Comparison of ENCODE assay signal across 1 cellular context in the genomic region with DNA sequence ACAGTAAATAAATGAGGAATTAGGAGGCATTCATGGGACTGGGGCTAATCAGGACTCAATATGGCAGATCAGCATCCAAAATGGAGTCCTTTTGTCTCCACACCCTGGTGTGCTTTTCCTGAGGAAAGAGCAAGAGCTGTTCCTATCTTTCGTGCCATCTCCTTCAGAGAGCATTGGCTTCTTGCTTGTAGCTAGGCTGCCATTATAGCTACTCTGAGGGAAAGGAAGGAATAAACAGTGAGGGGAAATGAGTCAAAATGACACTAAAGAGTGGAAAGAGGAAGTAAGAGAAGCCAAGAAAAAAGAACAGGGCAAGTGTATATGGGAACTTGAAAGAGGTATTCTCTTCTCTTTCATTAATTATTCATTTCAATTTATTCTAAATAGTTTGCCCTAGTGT.
A peak's percentile ranks its signal among the peaks of the same experiment; 100 is the strongest.
TF ChIP-seq lines count a peak whose summit lies in the region.

No MANE protein-coding gene starts in this region.

TF ChIP-seq in K562, 482 proteins besides CTCF, POLR2A, EP300 and RAD21 (continues in another document):
- TF ChIP-seq MEIS2 (IDR thresholded peaks at IDR 0.05; ENCODE audit: partially characterized antibody) (no peak), ZNF76 (CRISPR knock-in tag; IDR thresholded peaks at IDR 0.05; ENCODE audit: borderline replicate concordance) (no peak), ZNF184 (CRISPR knock-in tag; IDR thresholded peaks at IDR 0.05) (no peak), MAFK (IDR thresholded peaks at IDR 0.05; ENCODE audit: low read length) (no peak), CXXC5 (CRISPR knock-in tag; IDR thresholded peaks at IDR 0.05) (no peak), ZNF589 (CRISPR knock-in tag; IDR thresholded peaks at IDR 0.05; ENCODE audit: low read depth) (no peak), ZNF274 (IDR thresholded peaks at IDR 0.05; ENCODE audit: borderline replicate concordance, low read depth, low read length) (no peak), FIP1L1 (IDR thresholded peaks at IDR 0.05; ENCODE audit: low read depth, low read length, poor library complexity, severe bottlenecking) (no peak), TFAM (CRISPR knock-in tag; conservative IDR thresholded peaks at IDR 0.05) (no peak), SMARCC2 (IDR thresholded peaks at IDR 0.05; ENCODE audit: low read depth) (peak; percentile 18; the same call in 1 of the 2 replicates), HEY1 (CRISPR knock-in tag; IDR thresholded peaks at IDR 0.05; ENCODE audit: borderline replicate concordance) (no peak), RBM22 (IDR thresholded peaks at IDR 0.05; ENCODE audit: low read depth, low read length, poor library complexity, severe bottlenecking) (no peak), RBM15 (IDR thresholded peaks at IDR 0.05; ENCODE audit: insufficient read depth, low read length) (no peak), NRF1 (conservative IDR thresholded peaks at IDR 0.05 in 1 of 2, IDR thresholded peaks at IDR 0.05 in 1 of 2) (no peak), ZNF79 (CRISPR knock-in tag; IDR thresholded peaks at IDR 0.05; ENCODE audit: low read depth) (no peak), SIX5 (IDR thresholded peaks at IDR 0.05; ENCODE audit: borderline replicate concordance in 1 of 2, insufficient read depth in 1 of 2, low read depth in 1 of 2, low read length in 2 of 2) (no peak), MAFG (tag; conservative IDR thresholded peaks at IDR 0.05) (no peak), KLF6 (CRISPR knock-in tag; IDR thresholded peaks at IDR 0.05; ENCODE audit: borderline replicate concordance) (0 out of 2 replicates have a peak, but pooled peaks have one; percentile 13), ZFX (CRISPR knock-in tag; IDR thresholded peaks at IDR 0.05) (no peak), ZNF311 (CRISPR knock-in tag; IDR thresholded peaks at IDR 0.05) (0 out of 2 replicates have a peak, but pooled peaks have one; percentile 46), FOSL1 (tag; conservative IDR thresholded peaks at IDR 0.05) (peak; percentile 42; the same call in 1 of the 2 replicates), TARDBP (IDR thresholded peaks at IDR 0.05) (no peak), ARID1B (IDR thresholded peaks at IDR 0.05) (0 out of 2 replicates have a peak, but pooled peaks have one; percentile 9), BRCA1 (IDR thresholded peaks at IDR 0.05) (no peak), BRCA1 (CRISPR knock-in tag; IDR thresholded peaks at IDR 0.05) (no peak), FOXK1 (CRISPR knock-in tag; IDR thresholded peaks at IDR 0.05; ENCODE audit: borderline replicate concordance) (no peak), TAF9B (IDR thresholded peaks at IDR 0.05; ENCODE audit: partially characterized antibody) (no peak), CTBP1 (IDR thresholded peaks at IDR 0.05; ENCODE audit: borderline replicate concordance) (0 out of 2 replicates have a peak, but pooled peaks have one; percentile 35), NR2C1 (IDR thresholded peaks at IDR 0.05) (no peak), NR2C1 (tag; IDR thresholded peaks at IDR 0.05) (peak; percentile 22; the same call in 1 of the 2 replicates)
- TF ChIP-seq, protein P1, sequence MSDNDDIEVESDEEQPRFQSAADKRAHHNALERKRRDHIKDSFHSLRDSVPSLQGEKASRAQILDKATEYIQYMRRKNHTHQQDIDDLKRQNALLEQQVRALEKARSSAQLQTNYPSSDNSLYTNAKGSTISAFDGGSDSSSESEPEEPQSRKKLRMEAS (CRISPR knock-in tag; IDR thresholded peaks at IDR 0.05): no peak
- TF ChIP-seq, protein P2, sequence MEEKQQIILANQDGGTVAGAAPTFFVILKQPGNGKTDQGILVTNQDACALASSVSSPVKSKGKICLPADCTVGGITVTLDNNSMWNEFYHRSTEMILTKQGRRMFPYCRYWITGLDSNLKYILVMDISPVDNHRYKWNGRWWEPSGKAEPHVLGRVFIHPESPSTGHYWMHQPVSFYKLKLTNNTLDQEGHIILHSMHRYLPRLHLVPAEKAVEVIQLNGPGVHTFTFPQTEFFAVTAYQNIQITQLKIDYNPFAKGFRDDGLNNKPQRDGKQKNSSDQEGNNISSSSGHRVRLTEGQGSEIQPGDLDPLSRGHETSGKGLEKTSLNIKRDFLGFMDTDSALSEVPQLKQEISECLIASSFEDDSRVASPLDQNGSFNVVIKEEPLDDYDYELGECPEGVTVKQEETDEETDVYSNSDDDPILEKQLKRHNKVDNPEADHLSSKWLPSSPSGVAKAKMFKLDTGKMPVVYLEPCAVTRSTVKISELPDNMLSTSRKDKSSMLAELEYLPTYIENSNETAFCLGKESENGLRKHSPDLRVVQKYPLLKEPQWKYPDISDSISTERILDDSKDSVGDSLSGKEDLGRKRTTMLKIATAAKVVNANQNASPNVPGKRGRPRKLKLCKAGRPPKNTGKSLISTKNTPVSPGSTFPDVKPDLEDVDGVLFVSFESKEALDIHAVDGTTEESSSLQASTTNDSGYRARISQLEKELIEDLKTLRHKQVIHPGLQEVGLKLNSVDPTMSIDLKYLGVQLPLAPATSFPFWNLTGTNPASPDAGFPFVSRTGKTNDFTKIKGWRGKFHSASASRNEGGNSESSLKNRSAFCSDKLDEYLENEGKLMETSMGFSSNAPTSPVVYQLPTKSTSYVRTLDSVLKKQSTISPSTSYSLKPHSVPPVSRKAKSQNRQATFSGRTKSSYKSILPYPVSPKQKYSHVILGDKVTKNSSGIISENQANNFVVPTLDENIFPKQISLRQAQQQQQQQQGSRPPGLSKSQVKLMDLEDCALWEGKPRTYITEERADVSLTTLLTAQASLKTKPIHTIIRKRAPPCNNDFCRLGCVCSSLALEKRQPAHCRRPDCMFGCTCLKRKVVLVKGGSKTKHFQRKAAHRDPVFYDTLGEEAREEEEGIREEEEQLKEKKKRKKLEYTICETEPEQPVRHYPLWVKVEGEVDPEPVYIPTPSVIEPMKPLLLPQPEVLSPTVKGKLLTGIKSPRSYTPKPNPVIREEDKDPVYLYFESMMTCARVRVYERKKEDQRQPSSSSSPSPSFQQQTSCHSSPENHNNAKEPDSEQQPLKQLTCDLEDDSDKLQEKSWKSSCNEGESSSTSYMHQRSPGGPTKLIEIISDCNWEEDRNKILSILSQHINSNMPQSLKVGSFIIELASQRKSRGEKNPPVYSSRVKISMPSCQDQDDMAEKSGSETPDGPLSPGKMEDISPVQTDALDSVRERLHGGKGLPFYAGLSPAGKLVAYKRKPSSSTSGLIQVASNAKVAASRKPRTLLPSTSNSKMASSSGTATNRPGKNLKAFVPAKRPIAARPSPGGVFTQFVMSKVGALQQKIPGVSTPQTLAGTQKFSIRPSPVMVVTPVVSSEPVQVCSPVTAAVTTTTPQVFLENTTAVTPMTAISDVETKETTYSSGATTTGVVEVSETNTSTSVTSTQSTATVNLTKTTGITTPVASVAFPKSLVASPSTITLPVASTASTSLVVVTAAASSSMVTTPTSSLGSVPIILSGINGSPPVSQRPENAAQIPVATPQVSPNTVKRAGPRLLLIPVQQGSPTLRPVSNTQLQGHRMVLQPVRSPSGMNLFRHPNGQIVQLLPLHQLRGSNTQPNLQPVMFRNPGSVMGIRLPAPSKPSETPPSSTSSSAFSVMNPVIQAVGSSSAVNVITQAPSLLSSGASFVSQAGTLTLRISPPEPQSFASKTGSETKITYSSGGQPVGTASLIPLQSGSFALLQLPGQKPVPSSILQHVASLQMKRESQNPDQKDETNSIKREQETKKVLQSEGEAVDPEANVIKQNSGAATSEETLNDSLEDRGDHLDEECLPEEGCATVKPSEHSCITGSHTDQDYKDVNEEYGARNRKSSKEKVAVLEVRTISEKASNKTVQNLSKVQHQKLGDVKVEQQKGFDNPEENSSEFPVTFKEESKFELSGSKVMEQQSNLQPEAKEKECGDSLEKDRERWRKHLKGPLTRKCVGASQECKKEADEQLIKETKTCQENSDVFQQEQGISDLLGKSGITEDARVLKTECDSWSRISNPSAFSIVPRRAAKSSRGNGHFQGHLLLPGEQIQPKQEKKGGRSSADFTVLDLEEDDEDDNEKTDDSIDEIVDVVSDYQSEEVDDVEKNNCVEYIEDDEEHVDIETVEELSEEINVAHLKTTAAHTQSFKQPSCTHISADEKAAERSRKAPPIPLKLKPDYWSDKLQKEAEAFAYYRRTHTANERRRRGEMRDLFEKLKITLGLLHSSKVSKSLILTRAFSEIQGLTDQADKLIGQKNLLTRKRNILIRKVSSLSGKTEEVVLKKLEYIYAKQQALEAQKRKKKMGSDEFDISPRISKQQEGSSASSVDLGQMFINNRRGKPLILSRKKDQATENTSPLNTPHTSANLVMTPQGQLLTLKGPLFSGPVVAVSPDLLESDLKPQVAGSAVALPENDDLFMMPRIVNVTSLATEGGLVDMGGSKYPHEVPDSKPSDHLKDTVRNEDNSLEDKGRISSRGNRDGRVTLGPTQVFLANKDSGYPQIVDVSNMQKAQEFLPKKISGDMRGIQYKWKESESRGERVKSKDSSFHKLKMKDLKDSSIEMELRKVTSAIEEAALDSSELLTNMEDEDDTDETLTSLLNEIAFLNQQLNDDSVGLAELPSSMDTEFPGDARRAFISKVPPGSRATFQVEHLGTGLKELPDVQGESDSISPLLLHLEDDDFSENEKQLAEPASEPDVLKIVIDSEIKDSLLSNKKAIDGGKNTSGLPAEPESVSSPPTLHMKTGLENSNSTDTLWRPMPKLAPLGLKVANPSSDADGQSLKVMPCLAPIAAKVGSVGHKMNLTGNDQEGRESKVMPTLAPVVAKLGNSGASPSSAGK (IDR thresholded peaks at IDR 0.05): no peak
- TF ChIP-seq, protein P3, sequence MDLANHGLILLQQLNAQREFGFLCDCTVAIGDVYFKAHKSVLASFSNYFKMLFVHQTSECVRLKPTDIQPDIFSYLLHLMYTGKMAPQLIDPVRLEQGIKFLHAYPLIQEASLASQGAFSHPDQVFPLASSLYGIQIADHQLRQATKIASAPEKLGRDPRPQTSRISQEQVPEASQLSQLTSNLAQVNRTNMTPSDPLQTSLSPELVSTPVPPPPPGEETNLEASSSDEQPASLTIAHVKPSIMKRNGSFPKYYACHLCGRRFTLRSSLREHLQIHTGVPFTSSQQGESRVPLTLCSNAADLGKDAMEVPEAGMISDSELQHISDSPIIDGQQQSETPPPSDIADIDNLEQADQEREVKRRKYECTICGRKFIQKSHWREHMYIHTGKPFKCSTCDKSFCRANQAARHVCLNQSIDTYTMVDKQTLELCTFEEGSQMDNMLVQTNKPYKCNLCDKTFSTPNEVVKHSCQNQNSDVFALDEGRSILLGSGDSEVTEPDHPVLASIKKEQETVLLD (IDR thresholded peaks at IDR 0.05): no peak
- TF ChIP-seq, protein P4, sequence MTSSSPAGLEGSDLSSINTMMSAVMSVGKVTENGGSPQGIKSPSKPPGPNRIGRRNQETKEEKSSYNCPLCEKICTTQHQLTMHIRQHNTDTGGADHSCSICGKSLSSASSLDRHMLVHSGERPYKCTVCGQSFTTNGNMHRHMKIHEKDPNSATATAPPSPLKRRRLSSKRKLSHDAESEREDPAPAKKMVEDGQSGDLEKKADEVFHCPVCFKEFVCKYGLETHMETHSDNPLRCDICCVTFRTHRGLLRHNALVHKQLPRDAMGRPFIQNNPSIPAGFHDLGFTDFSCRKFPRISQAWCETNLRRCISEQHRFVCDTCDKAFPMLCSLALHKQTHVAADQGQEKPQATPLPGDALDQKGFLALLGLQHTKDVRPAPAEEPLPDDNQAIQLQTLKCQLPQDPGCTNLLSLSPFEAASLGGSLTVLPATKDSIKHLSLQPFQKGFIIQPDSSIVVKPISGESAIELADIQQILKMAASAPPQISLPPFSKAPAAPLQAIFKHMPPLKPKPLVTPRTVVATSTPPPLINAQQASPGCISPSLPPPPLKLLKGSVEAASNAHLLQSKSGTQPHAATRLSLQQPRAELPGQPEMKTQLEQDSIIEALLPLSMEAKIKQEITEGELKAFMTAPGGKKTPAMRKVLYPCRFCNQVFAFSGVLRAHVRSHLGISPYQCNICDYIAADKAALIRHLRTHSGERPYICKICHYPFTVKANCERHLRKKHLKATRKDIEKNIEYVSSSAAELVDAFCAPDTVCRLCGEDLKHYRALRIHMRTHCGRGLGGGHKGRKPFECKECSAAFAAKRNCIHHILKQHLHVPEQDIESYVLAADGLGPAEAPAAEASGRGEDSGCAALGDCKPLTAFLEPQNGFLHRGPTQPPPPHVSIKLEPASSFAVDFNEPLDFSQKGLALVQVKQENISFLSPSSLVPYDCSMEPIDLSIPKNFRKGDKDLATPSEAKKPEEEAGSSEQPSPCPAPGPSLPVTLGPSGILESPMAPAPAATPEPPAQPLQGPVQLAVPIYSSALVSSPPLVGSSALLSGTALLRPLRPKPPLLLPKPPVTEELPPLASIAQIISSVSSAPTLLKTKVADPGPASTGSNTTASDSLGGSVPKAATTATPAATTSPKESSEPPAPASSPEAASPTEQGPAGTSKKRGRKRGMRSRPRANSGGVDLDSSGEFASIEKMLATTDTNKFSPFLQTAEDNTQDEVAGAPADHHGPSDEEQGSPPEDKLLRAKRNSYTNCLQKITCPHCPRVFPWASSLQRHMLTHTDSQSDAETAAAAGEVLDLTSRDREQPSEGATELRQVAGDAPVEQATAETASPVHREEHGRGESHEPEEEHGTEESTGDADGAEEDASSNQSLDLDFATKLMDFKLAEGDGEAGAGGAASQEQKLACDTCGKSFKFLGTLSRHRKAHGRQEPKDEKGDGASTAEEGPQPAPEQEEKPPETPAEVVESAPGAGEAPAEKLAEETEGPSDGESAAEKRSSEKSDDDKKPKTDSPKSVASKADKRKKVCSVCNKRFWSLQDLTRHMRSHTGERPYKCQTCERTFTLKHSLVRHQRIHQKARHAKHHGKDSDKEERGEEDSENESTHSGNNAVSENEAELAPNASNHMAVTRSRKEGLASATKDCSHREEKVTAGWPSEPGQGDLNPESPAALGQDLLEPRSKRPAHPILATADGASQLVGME (CRISPR knock-in tag; IDR thresholded peaks at IDR 0.05): no peak
- TF ChIP-seq, protein P5, sequence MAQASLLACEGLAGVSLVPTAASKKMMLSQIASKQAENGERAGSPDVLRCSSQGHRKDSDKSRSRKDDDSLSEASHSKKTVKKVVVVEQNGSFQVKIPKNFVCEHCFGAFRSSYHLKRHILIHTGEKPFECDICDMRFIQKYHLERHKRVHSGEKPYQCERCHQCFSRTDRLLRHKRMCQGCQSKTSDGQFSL (CRISPR knock-in tag; IDR thresholded peaks at IDR 0.05): no peak
- TF ChIP-seq, protein P5 (tag; IDR thresholded peaks at IDR 0.05): no peak
- TF ChIP-seq, protein P6, sequence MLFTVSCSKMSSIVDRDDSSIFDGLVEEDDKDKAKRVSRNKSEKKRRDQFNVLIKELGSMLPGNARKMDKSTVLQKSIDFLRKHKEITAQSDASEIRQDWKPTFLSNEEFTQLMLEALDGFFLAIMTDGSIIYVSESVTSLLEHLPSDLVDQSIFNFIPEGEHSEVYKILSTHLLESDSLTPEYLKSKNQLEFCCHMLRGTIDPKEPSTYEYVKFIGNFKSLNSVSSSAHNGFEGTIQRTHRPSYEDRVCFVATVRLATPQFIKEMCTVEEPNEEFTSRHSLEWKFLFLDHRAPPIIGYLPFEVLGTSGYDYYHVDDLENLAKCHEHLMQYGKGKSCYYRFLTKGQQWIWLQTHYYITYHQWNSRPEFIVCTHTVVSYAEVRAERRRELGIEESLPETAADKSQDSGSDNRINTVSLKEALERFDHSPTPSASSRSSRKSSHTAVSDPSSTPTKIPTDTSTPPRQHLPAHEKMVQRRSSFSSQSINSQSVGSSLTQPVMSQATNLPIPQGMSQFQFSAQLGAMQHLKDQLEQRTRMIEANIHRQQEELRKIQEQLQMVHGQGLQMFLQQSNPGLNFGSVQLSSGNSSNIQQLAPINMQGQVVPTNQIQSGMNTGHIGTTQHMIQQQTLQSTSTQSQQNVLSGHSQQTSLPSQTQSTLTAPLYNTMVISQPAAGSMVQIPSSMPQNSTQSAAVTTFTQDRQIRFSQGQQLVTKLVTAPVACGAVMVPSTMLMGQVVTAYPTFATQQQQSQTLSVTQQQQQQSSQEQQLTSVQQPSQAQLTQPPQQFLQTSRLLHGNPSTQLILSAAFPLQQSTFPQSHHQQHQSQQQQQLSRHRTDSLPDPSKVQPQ (CRISPR knock-in tag; IDR thresholded peaks at IDR 0.05; ENCODE audit: borderline replicate concordance): no peak
